Comparison of ENCODE assay signal across 16 cellular contexts in the genomic region with DNA sequence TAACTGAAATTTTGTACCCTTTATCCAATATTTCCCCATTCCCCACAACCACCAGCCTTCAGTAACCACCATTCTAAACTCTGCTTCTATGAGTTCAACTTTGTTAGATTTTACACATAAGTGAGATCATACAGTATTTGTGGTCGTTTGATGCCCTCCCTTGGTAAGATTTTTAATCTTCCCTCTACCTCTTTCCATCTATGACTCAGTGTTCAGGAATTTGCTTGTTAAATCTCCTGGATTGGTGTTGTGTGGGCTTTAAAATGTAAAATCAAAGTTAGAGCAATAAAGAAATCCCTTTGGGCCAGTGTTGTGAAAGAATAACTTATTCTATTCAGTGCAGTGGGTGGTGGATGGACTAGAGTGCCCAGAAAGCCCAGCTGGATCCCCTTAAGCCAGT. TPM values are rescaled to one million over a fixed set of nuclear protein-coding genes. Genes with fewer than 3 reads are reported as not detected.
A peak's percentile ranks its signal among the peaks of the same experiment; 100 is the strongest.
DNase-seq lines count a peak whose midpoint lies in the region; ATAC-seq and TF ChIP-seq lines count a peak whose summit lies in the region.
"Had no signal": no experiment of that assay in that cellular context is flagged by ENCODE, and none has a peak within 500 bp of the region (broad histone marks: within the 10 kb centered on the region; RNA-seq: fewer than 3 reads in every experiment).

No MANE protein-coding gene starts in this region.

- no peak overlapping the region for H3K4me3 Mint-ChIP-seq in activated T-helper 17 cell treated with anti-CD3 and anti-CD28 coated beads, Interleukin-2, amount 50 U/mL, for 72 hours
- H3K4me3 Mint-ChIP-seq: activated naive CD8-positive, alpha-beta T cell treated with anti-CD3 and anti-CD28 coated beads, Interleukin-2, amount 10 ng/mL, durations not matched to agents 7 days and 5 days had no signal

- H3K27ac ChIP-seq in foreskin keratinocyte = no peak overlapping the region
- H3K27ac ChIP-seq: prostate gland, SJSA1, thoracic aorta had no signal

- no peaks in the 10 kb centered on the region for H3K27me3 ChIP-seq in foreskin keratinocyte
- H3K27me3 ChIP-seq: BE2C, SJSA1 had no signal

- H3K4me1 ChIP-seq in foreskin keratinocyte = peaks cover 4% of the 10 kb centered on the region
- H3K4me1 ChIP-seq: BE2C, prostate gland had no signal

- no peak overlapping the region for H3K27ac Mint-ChIP-seq in activated T-helper 17 cell treated with anti-CD3 and anti-CD28 coated beads, Interleukin-2, amount 50 U/mL, for 72 hours
- H3K27ac Mint-ChIP-seq: activated naive CD8-positive, alpha-beta T cell treated with anti-CD3 and anti-CD28 coated beads, Interleukin-2, amount 10 ng/mL, durations not matched to agents 7 days and 5 days had no signal

- DNase-seq in ACHN (peak; percentile 49), HS-5 (ENCODE audit: low read depth) (peak; percentile 43), foreskin keratinocyte (peak; percentile 43 to 65), NCI-H2107 treated with DMSO at 0.1 percent for 48 hours (lab: John Stamatoyannopoulos, UW; ENCODE audit: unreplicated experiment) (no peak)
- DNase-seq: activated CD4-positive, alpha-beta T cell treated with anti-CD3 and anti-CD28 coated beads, Interleukin-2, amount 50 U/mL, for 4 hours; activated naive CD8-positive, alpha-beta T cell treated with anti-CD3 and anti-CD28 coated beads, Interleukin-2, amount 10 ng/mL, durations not matched to agents 7 days and 5 days; BE2C; left colon; NCI-H2029 treated with DMSO at 0.1 percent for 48 hours had no signal

- H3K36me3 Mint-ChIP-seq in activated T-helper 17 cell treated with anti-CD3 and anti-CD28 coated beads, Interleukin-2, amount 50 U/mL, for 72 hours (ENCODE audit: low read depth) = no peaks in the 10 kb centered on the region
- H3K36me3 Mint-ChIP-seq: activated naive CD8-positive, alpha-beta T cell treated with anti-CD3 and anti-CD28 coated beads, Interleukin-2, amount 10 ng/mL, durations not matched to agents 7 days and 5 days had no signal

- in situ Hi-C loops in ACHN (cut with HindIII; ENCODE audit: low pct_ligation_motif_present, low pct_unique_long_range_greater_than_20kb, low sequenced_read_pairs) = no loop called here

- peak; percentile 21 for ATAC-seq in activated T-helper 17 cell treated with anti-CD3 and anti-CD28 coated beads, Interleukin-2, amount 50 U/mL, for 72 hours (replicated peaks)
- ATAC-seq in foreskin keratinocyte (peak; percentile 80), HG03439 (IDR thresholded peaks at IDR 0.05; ENCODE audit: unreplicated experiment) (no peak), GM19035 (IDR thresholded peaks at IDR 0.05; ENCODE audit: unreplicated experiment) (no peak), HG03039 (IDR thresholded peaks at IDR 0.05; ENCODE audit: unreplicated experiment) (no peak)
- ATAC-seq: left colon had no signal

- H3K9me3 Mint-ChIP-seq in activated T-helper 17 cell treated with anti-CD3 and anti-CD28 coated beads, Interleukin-2, amount 50 U/mL, for 72 hours = no peaks in the 10 kb centered on the region
- H3K9me3 Mint-ChIP-seq: activated naive CD8-positive, alpha-beta T cell treated with anti-CD3 and anti-CD28 coated beads, Interleukin-2, amount 10 ng/mL, durations not matched to agents 7 days and 5 days had no signal

- no peaks in the 10 kb centered on the region for H3K4me1 Mint-ChIP-seq in activated T-helper 17 cell treated with anti-CD3 and anti-CD28 coated beads, Interleukin-2, amount 50 U/mL, for 72 hours
- H3K4me1 Mint-ChIP-seq: activated naive CD8-positive, alpha-beta T cell treated with anti-CD3 and anti-CD28 coated beads, Interleukin-2, amount 10 ng/mL, durations not matched to agents 7 days and 5 days had no signal

- TF ChIP-seq CTCF in foreskin keratinocyte (conservative IDR thresholded peaks at IDR 0.05) = peak; percentile 69

- H3K27me3 Mint-ChIP-seq in activated T-helper 17 cell treated with anti-CD3 and anti-CD28 coated beads, Interleukin-2, amount 50 U/mL, for 72 hours = no peaks in the 10 kb centered on the region
- H3K27me3 Mint-ChIP-seq: activated naive CD8-positive, alpha-beta T cell treated with anti-CD3 and anti-CD28 coated beads, Interleukin-2, amount 10 ng/mL, durations not matched to agents 7 days and 5 days had no signal

RNA-seq across cellular contexts. Expression of gene SLC16A2, which starts 37.4 kb away (rescaled TPM):
- total RNA-seq in activated T-helper 17 cell treated with anti-CD3 and anti-CD28 coated beads, Interleukin-2, amount 50 U/mL, for 72 hours = 1 to 10 TPM in 1 of 2 donors, under 1 TPM in 1; 0.11 to 1.5 TPM
- 26.4 and 30.4 TPM in 2 replicates for total RNA-seq in foreskin keratinocyte
- 18.1 and 24.0 TPM in 2 replicates for polyA plus RNA-seq in foreskin keratinocyte

Comparison
In these comparisons a context has a peak if more than half of its experiments do, and no peak if none do; other contexts are left out.
1. ATAC-seq: peak in activated T-helper 17 cell treated with anti-CD3 and anti-CD28 coated beads, Interleukin-2, amount 50 U/mL, for 72 hours (single experiment) and foreskin keratinocyte (single experiment); none in HG03439 (single experiment), GM19035 (single experiment) and HG03039 (single experiment).
2. RNA of gene SLC16A2, which starts 37.4 kb away (total RNA-seq): 26.4 to 30.4 TPM in foreskin keratinocyte; 0.11 to 1.5 TPM in activated T-helper 17 cell treated with anti-CD3 and anti-CD28 coated beads, Interleukin-2, amount 50 U/mL, for 72 hours; every median in the first group is over 10 times any median in the second.